ENCODE assay signal across 17 cellular contexts in the genomic region with DNA sequence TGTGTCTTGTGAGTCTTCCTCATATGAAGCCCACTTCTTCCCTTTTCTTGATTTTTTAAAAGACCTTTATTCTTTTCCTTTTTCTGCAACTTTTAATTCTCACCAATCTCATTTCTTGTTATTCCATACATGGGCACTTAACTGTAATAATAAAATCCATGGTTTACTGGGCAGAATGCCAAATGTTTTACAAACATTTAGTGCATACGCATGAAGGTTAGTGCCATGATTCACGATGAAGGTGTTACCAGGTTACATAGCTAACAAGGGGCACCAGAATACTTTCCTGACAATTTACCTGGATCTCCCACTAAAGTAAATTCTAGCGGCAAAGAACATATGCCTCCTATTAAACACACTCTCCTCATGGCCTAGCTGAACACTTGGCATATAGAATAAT. TPM values are rescaled to one million over a fixed set of nuclear protein-coding genes. Genes with fewer than 3 reads are reported as not detected.
DNase-seq lines count a peak whose midpoint lies in the region; ATAC-seq, FAIRE-seq and TF ChIP-seq lines count a peak whose summit lies in the region.
"Had no signal": no experiment of that assay in that cellular context is flagged by ENCODE, and none has a peak within 500 bp of the region (broad histone marks: within the 10 kb centered on the region; RNA-seq: fewer than 3 reads in every experiment).

No MANE protein-coding gene starts in this region.

- no peak for FAIRE-seq in K562 (lab: Jason Lieb, UNC)
- FAIRE-seq: GM19239, H54, HTR-8/SVneo had no signal

- H3K27me3 Mint-ChIP-seq in MCF 10A (ENCODE audit: insufficient read depth, unreplicated experiment) = no peaks in the 10 kb centered on the region
- H3K27me3 Mint-ChIP-seq in memory B cell = no peaks in the 10 kb centered on the region
- H3K27me3 Mint-ChIP-seq in Calu3 (ENCODE audit: unreplicated experiment) = no peaks in the 10 kb centered on the region
- H3K27me3 Mint-ChIP-seq: IgD-negative memory B cell had no signal

- CTCF ChIA-PET in MCF 10A (lab: Yijun Ruan, JAX) (no interaction called here), mammary epithelial cell (lab: Charles Lee; ENCODE audit: low non-redundant PET) (no interaction called here), K562 (lab: Yijun Ruan, JAX; ENCODE audit: low intra/inter-chr PET ratio) (no interaction called here), Calu3 (lab: Charles Lee) (interaction anchor here (0.7 to 1.0 kb wide), 3 partner anchors 10 to 310 kb away, joined by 3 to 6 read pairs (median 4); no protein-coding TSS in a partner anchor)

- H3K4me3 Mint-ChIP-seq in MCF 10A (ENCODE audit: unreplicated experiment) = no peak overlapping the region
- no peak overlapping the region for H3K4me3 Mint-ChIP-seq in memory B cell
- no peak overlapping the region for H3K4me3 Mint-ChIP-seq in Calu3 (ENCODE audit: low read depth, unreplicated experiment)
- H3K4me3 Mint-ChIP-seq: CD14-positive monocyte, IgD-negative memory B cell had no signal

- no peak for ATAC-seq in K562
- no peak for ATAC-seq in memory B cell (ENCODE audit: low read depth)

- H3K79me2 ChIP-seq in mammary epithelial cell (ENCODE audit: insufficient read depth, low read length) = peaks cover 27% of the 10 kb centered on the region
- H3K79me2 ChIP-seq in K562 (ENCODE audit: control insufficient read depth, insufficient read depth, low read length) = peaks cover 14% of the 10 kb centered on the region

- TF ChIP-seq CTCF in MCF 10A (IDR thresholded peaks at IDR 0.05; ENCODE audit: unreplicated experiment) = no peak
- TF ChIP-seq CTCF in mammary epithelial cell (conservative IDR thresholded peaks at IDR 0.05 in 1 of 2, IDR thresholded peaks at IDR 0.05 in 1 of 2; ENCODE audit: extremely low read depth in 1 of 2, insufficient read depth in 1 of 2, low read depth in 1 of 2, low read length in 2 of 2) = no peak
- TF ChIP-seq CTCF in K562 (IDR thresholded peaks at IDR 0.05 in 2 of 3, conservative IDR thresholded peaks at IDR 0.05 in 1 of 3; ENCODE audit: insufficient read depth in 2 of 3, low read depth in 1 of 3, low read length in 3 of 3) = no peak
- no peak for TF ChIP-seq CTCF in sigmoid colon (IDR thresholded peaks at IDR 0.05)
- no peak for TF ChIP-seq CTCF in Calu3 (IDR thresholded peaks at IDR 0.05; ENCODE audit: unreplicated experiment)

- dilution Hi-C loops in mammary epithelial cell (cut with HindIII; ENCODE audit: low sequenced_read_pairs) = no loop called here

- peak; percentile 36 for DNase-seq in MCF 10A (ENCODE audit: unreplicated experiment)
- DNase-seq in mammary epithelial cell = no peak
- no peak for DNase-seq in K562 (ENCODE audit: extremely low read depth in 1 of 4, low spot score in 3 of 4)
- no peak for DNase-seq in memory B cell (ENCODE audit: low spot score in 2 of 2)
- no peak for DNase-seq in sigmoid colon
- DNase-seq in HCEC 1CT = no peak
- no peak for DNase-seq in Calu3
- DNase-seq: ACHN, AML-193, DMS79, NCI-H187 treated with DMSO at 0.1 percent for 48 hours, NCI-H526 had no signal

- H3K36me3 ChIP-seq in mammary epithelial cell (ENCODE audit: insufficient read depth, low read length) (peaks cover 7% of the 10 kb centered on the region), K562 (ENCODE audit: control insufficient read depth, insufficient read depth, low read length) (peaks cover 26% of the 10 kb centered on the region; the same call in 2 of the 3 replicates), sigmoid colon (peaks cover 0 to 16% (median 2%) of the 10 kb centered on the region in 4 donors)

- 63% methylated on average over 3 of the region's 3 CpGs for WGBS in mammary epithelial cell (ENCODE audit: low coverage, missing lambda C conversion rate)
- WGBS in K562 (ENCODE audit: insufficient coverage, low coverage, missing lambda C conversion rate) = 93% methylated on average over 3 of the region's 3 CpGs
- WGBS in sigmoid colon, 2 donors = 46 to 77% methylated on average over 3 of the region's 3 CpGs

- H3K4me1 ChIP-seq in mammary epithelial cell (ENCODE audit: insufficient read depth, low read length) (no peaks in the 10 kb centered on the region), K562 (replicated peaks in 1 of 2; ENCODE audit: control insufficient read depth in 2 of 2, insufficient read depth in 2 of 2, low read length in 2 of 2) (peaks cover 5 to 9% of the 10 kb centered on the region in 2 experiments; a peak in 3 of 5 replicates), sigmoid colon (peaks cover 0 to 11% (median 0%) of the 10 kb centered on the region in 4 donors)

- H3K9ac ChIP-seq in mammary epithelial cell (ENCODE audit: insufficient read depth, low read length) (no peak overlapping the region), K562 (ENCODE audit: insufficient read depth in 1 of 2, low read depth in 2 of 2, low read length in 2 of 2) (no peak overlapping the region)

- intact Hi-C loops in MCF 10A (cut with micrococcal nuclease) (no loop called here), mammary epithelial cell (cut with micrococcal nuclease) (no loop called here), K562 (cut with micrococcal nuclease) (no loop called here), sigmoid colon (cut with DNase I) (no loop called here), Calu3 (cut with micrococcal nuclease; ENCODE audit: unreplicated experiment) (no loop called here)

- H3K27ac Mint-ChIP-seq in MCF 10A (ENCODE audit: low read depth, unreplicated experiment) = no peak overlapping the region
- H3K27ac Mint-ChIP-seq in memory B cell = peak overlapping the region; percentile 72
- no peak overlapping the region for H3K27ac Mint-ChIP-seq in Calu3 (ENCODE audit: unreplicated experiment)
- H3K27ac Mint-ChIP-seq: IgD-negative memory B cell had no signal

- H2AFZ ChIP-seq in mammary epithelial cell (ENCODE audit: low read depth, low read length) = no peak overlapping the region
- no peak overlapping the region for H2AFZ ChIP-seq in K562 (ENCODE audit: low read depth, low read length)

- POLR2A ChIA-PET in MCF 10A (lab: Yijun Ruan, JAX) = no interaction called here
- POLR2A ChIA-PET in K562 (lab: Yijun Ruan, JAX) = interaction anchor here (1.1 kb wide), 1 partner anchor 20 kb away, joined by 3 read pairs; no protein-coding TSS in a partner anchor

- TF ChIP-seq EP300 in K562 (IDR thresholded peaks at IDR 0.05; ENCODE audit: low read length) = no peak
- no peak for TF ChIP-seq EP300 in sigmoid colon (IDR thresholded peaks at IDR 0.05)

- H3K9me3 ChIP-seq in mammary epithelial cell (replicated peaks; ENCODE audit: insufficient read depth, low read length) = no peaks in the 10 kb centered on the region
- H3K9me3 ChIP-seq in K562 (replicated peaks; ENCODE audit: control insufficient read depth, insufficient read depth, low read depth, low read length) = no peaks in the 10 kb centered on the region
- no peaks in the 10 kb centered on the region for H3K9me3 ChIP-seq in sigmoid colon

- in situ Hi-C loops in mammary epithelial cell (cut with MboI; ENCODE audit: low sequenced_read_pairs in 2 of 2) = no loop called here
- in situ Hi-C loops in K562 (cut with MboI) = no loop called here

- H3K27ac ChIP-seq in mammary epithelial cell (ENCODE audit: insufficient read depth, low read depth, low read length) = no peak overlapping the region
- no peak overlapping the region for H3K27ac ChIP-seq in K562 (ENCODE audit: extremely low read depth, low read depth, low read length)
- H3K27ac ChIP-seq in sigmoid colon = no peak overlapping the region

- H3K4me2 ChIP-seq in mammary epithelial cell (ENCODE audit: insufficient read depth, low read depth, low read length) (no peak overlapping the region), K562 (ENCODE audit: insufficient read depth, low read length) (no peak overlapping the region)

- TF ChIP-seq RAD21 in K562 (CRISPR knock-in tag; conservative IDR thresholded peaks at IDR 0.05 in 1 of 2, IDR thresholded peaks at IDR 0.05 in 1 of 2) = no peak

- peaks cover 28% of the 10 kb centered on the region for H3K36me3 Mint-ChIP-seq in MCF 10A (ENCODE audit: insufficient read depth, unreplicated experiment)
- peaks cover 22% of the 10 kb centered on the region for H3K36me3 Mint-ChIP-seq in memory B cell
- no peaks in the 10 kb centered on the region for H3K36me3 Mint-ChIP-seq in Calu3 (ENCODE audit: insufficient read depth, unreplicated experiment)

- H3K9me3 Mint-ChIP-seq in MCF 10A (ENCODE audit: unreplicated experiment) = no peaks in the 10 kb centered on the region
- H3K9me3 Mint-ChIP-seq in memory B cell = no peaks in the 10 kb centered on the region
- H3K9me3 Mint-ChIP-seq in Calu3 (ENCODE audit: low read depth, unreplicated experiment) = no peaks in the 10 kb centered on the region
- H3K9me3 Mint-ChIP-seq: CD14-positive monocyte, IgD-negative memory B cell had no signal

- BruUV-seq in MCF 10A (replicated peaks; lab: Mats Ljungman, UMichigan) (no TSS peak), mammary epithelial cell (replicated peaks; lab: Mats Ljungman, UMichigan) (no TSS peak), K562 (replicated peaks; lab: Mats Ljungman, UMichigan) (no TSS peak), Calu3 (replicated peaks; lab: Mats Ljungman, UMichigan) (no TSS peak)

- H4K20me1 ChIP-seq in mammary epithelial cell (ENCODE audit: insufficient read depth, low read length) (no peaks in the 10 kb centered on the region), K562 (replicated peaks; ENCODE audit: control insufficient read depth, insufficient read depth, low read length) (no peaks in the 10 kb centered on the region)

- peaks cover 2% of the 10 kb centered on the region for H3K4me1 Mint-ChIP-seq in MCF 10A (ENCODE audit: insufficient read depth, unreplicated experiment)
- peaks cover 7% of the 10 kb centered on the region for H3K4me1 Mint-ChIP-seq in memory B cell
- peaks cover 12% of the 10 kb centered on the region for H3K4me1 Mint-ChIP-seq in Calu3 (ENCODE audit: low read depth, unreplicated experiment)

- H3K27me3 ChIP-seq in mammary epithelial cell (ENCODE audit: insufficient read depth, low read length) = no peaks in the 10 kb centered on the region
- no peaks in the 10 kb centered on the region for H3K27me3 ChIP-seq in K562 (ENCODE audit: control insufficient read depth in 2 of 2, insufficient read depth in 2 of 2, low read length in 2 of 2)
- no peaks in the 10 kb centered on the region for H3K27me3 ChIP-seq in sigmoid colon

- no peaks in the 10 kb centered on the region for H3K9me1 ChIP-seq in K562 (ENCODE audit: control insufficient read depth, insufficient read depth, low read length)

- no peak for TF ChIP-seq POLR2A in K562 (conservative IDR thresholded peaks at IDR 0.05)
- no peak for TF ChIP-seq POLR2A in sigmoid colon (IDR thresholded peaks at IDR 0.05)

- H3K4me3 ChIP-seq in mammary epithelial cell (replicated peaks in 1 of 3; ENCODE audit: insufficient read depth in 1 of 3, low read depth in 2 of 3, low read length in 3 of 3) (no peak overlapping the region), K562 (no peak overlapping the region), sigmoid colon (no peak overlapping the region)

RNA-seq across cellular contexts. Expression of gene MAN2A1, which starts 28.5 kb away (rescaled TPM):
- total RNA-seq in MCF 10A (2022) (44.1 and 55.8 TPM in 2 replicates), mammary epithelial cell (10 to 100 TPM; 54.4 to 97.4 TPM), K562 (2014; rRNA removed) (18.7 and 20.9 TPM in 2 replicates), K562 (2014; rRNA removed; fragmentation: Illumina TruSeq; extraction: Trizol) (32.0 and 33.4 TPM in 2 replicates), K562 (2015; rRNA removed; fragmentation: Illumina TruSeq; extraction: Trizol) (28.9 and 29.0 TPM in 2 replicates), K562 (2021) (25.8 and 25.9 TPM in 2 replicates), sigmoid colon (10 to 100 TPM; 40.2 to 58.4 (median 46.1) TPM), Calu3 (2022) (65.8 and 76.3 TPM in 2 replicates)
- polyA plus RNA-seq in mammary epithelial cell (17.9 TPM), K562 (2011; rRNA removed) (26.0 and 31.4 TPM in 2 replicates), K562 (2014; fragmentation: Illumina TruSeq; extraction: Trizol) (15.4 and 19.8 TPM in 2 replicates), K562 (2014; fragmentation: Nextera tagmentation; extraction: Ambion mirVana) (1 to 10 TPM; 5.2 to 8.2 TPM), K562 (2014; rRNA removed) (10.9 and 15.1 TPM in 2 replicates), sigmoid colon (10 to 100 TPM in 2 of 3 donors, 1 to 10 TPM in 1; 3.6 to 23.7 (median 10.6) TPM)
- polyA minus RNA-seq in mammary epithelial cell = 33.9 TPM
- total RNA-seq in K562 (2011; cell fraction: chromatin; rRNA removed; ENCODE audit: low replicate concordance) = 49.3 and 133 TPM in 2 replicates
- total RNA-seq in K562 (2011; cell fraction: nucleolus; rRNA removed) = 34.5 and 44.9 TPM in 2 replicates
- total RNA-seq in K562 (2011; cell fraction: nucleoplasm; rRNA removed) = 56.6 and 71.8 TPM in 2 replicates
- 6.3 and 9.5 TPM in 2 replicates for polyA plus RNA-seq in K562 (2011; cell fraction: cytosol; rRNA removed)
- 34.5 and 43.8 TPM in 2 replicates for polyA plus RNA-seq in K562 (2011; cell fraction: nucleus; rRNA removed)
- 11.9 and 17.3 TPM in 2 replicates for polyA plus RNA-seq in K562 (2012)
- polyA minus RNA-seq in K562 (2011; rRNA and poly(A)+ RNA removed) = 76.8 and 82.8 TPM in 2 replicates
- 20.2 and 32.8 TPM in 2 replicates for polyA minus RNA-seq in K562 (2011; cell fraction: cytosol; rRNA and poly(A)+ RNA removed)
- 87.9 and 133 TPM in 2 replicates for polyA minus RNA-seq in K562 (2011; cell fraction: nucleus; rRNA and poly(A)+ RNA removed)
